30 cellular contexts compared by ENCODE assay signal in genomic region chr2:151979694-151980093, GRCh38.
"Had no signal": no experiment of that assay in that cellular context is flagged by ENCODE, and none has a peak within 500 bp of the region (broad histone marks: within the 10 kb centered on the region; RNA-seq: fewer than 3 reads in every experiment).

No MANE protein-coding gene starts in this region.

- H3K27ac ChIP-seq: epithelial cell of prostate, esophagus squamous epithelium, gastroesophageal sphincter, left lung, lower lobe of right lung, neutrophil, skin epidermis, thoracic aorta, vagina had no signal

- H3K9me3 ChIP-seq: esophagus squamous epithelium, gastroesophageal sphincter, left lung, lower lobe of right lung, mucosa of descending colon, neutrophil, thoracic aorta, vagina had no signal

- H3K4me3 Mint-ChIP-seq: activated B cell treated with CpG ODN at 0.5 μM for 24 hours; activated CD8-positive, alpha-beta T cell treated with anti-CD3 and anti-CD28 coated beads for 36 hours; activated naive CD4-positive, alpha-beta T cell treated with anti-CD3 and anti-CD28 coated beads, Interleukin-2, amount 50 U/mL, for 24 hours; activated naive CD8-positive, alpha-beta T cell treated with anti-CD3 and anti-CD28 coated beads, Interleukin-2, amount 50 U/mL, for 24 hours; activated T-cell treated with anti-CD3 and anti-CD28 coated beads, Interleukin-2, amount 50 U/mL, for 4 hours; activated T-helper 17 cell treated with anti-CD3 and anti-CD28 coated beads, Interleukin-2, amount 50 U/mL, for 72 hours; natural killer cell treated with Interleukin-12 subunit alpha and Interleukin-12 subunit beta and Interleukin-15 and Interleukin-18, amount 100 ng/mL, for 72 hours; stimulated activated effector memory CD8-positive, alpha-beta T cell treated with anti-CD3 and anti-CD28 coated beads, Interleukin-12 subunit alpha, Interleukin-12 subunit beta, amount 100 ng/mL, for 72 hours; stimulated activated naive CD8-positive, alpha-beta T cell treated with anti-CD3 and anti-CD28 coated beads, Interleukin-15, Interleukin-2, amounts not matched to agents 100 ng/mL and 50 ng/mL, for 24 hours; type B pancreatic cell had no signal

- H3K27ac Mint-ChIP-seq: activated B cell treated with CpG ODN at 0.5 μM for 24 hours; activated CD8-positive, alpha-beta T cell treated with anti-CD3 and anti-CD28 coated beads for 36 hours; activated naive CD4-positive, alpha-beta T cell treated with anti-CD3 and anti-CD28 coated beads, Interleukin-2, amount 50 U/mL, for 24 hours; activated naive CD8-positive, alpha-beta T cell treated with anti-CD3 and anti-CD28 coated beads, Interleukin-2, amount 50 U/mL, for 24 hours; activated T-helper 17 cell treated with anti-CD3 and anti-CD28 coated beads, Interleukin-2, amount 50 U/mL, for 72 hours; natural killer cell treated with Interleukin-12 subunit alpha and Interleukin-12 subunit beta and Interleukin-15 and Interleukin-18, amount 100 ng/mL, for 72 hours; stimulated activated effector memory CD8-positive, alpha-beta T cell treated with anti-CD3 and anti-CD28 coated beads, Interleukin-12 subunit alpha, Interleukin-12 subunit beta, amount 100 ng/mL, for 72 hours; stimulated activated naive CD8-positive, alpha-beta T cell treated with anti-CD3 and anti-CD28 coated beads, Interleukin-15, Interleukin-2, amounts not matched to agents 100 ng/mL and 50 ng/mL, for 24 hours; type B pancreatic cell had no signal

- H3K4me1 ChIP-seq: gastroesophageal sphincter, left lung, vagina had no signal

- H3K9me3 Mint-ChIP-seq: activated B cell treated with CpG ODN at 0.5 μM for 24 hours; activated CD8-positive, alpha-beta T cell treated with anti-CD3 and anti-CD28 coated beads for 36 hours; activated naive CD4-positive, alpha-beta T cell treated with anti-CD3 and anti-CD28 coated beads, Interleukin-2, amount 50 U/mL, for 24 hours; activated naive CD8-positive, alpha-beta T cell treated with anti-CD3 and anti-CD28 coated beads, Interleukin-2, amount 50 U/mL, for 24 hours; activated T-cell treated with anti-CD3 and anti-CD28 coated beads, Interleukin-2, amount 50 U/mL, for 4 hours; activated T-helper 17 cell treated with anti-CD3 and anti-CD28 coated beads, Interleukin-2, amount 50 U/mL, for 72 hours; natural killer cell treated with Interleukin-12 subunit alpha and Interleukin-12 subunit beta and Interleukin-15 and Interleukin-18, amount 100 ng/mL, for 72 hours; stimulated activated effector memory CD8-positive, alpha-beta T cell treated with anti-CD3 and anti-CD28 coated beads, Interleukin-12 subunit alpha, Interleukin-12 subunit beta, amount 100 ng/mL, for 72 hours had no signal

- H3K4me1 Mint-ChIP-seq: activated B cell treated with CpG ODN at 0.5 μM for 24 hours; activated naive CD4-positive, alpha-beta T cell treated with anti-CD3 and anti-CD28 coated beads, Interleukin-2, amount 50 U/mL, for 24 hours had no signal

- H3K27me3 ChIP-seq: esophagus squamous epithelium, gastroesophageal sphincter, left lung, neutrophil, vagina had no signal

- H3K36me3 Mint-ChIP-seq: natural killer cell treated with Interleukin-12 subunit alpha and Interleukin-12 subunit beta and Interleukin-15 and Interleukin-18, amount 100 ng/mL, for 72 hours; stimulated activated effector memory CD8-positive, alpha-beta T cell treated with anti-CD3 and anti-CD28 coated beads, Interleukin-12 subunit alpha, Interleukin-12 subunit beta, amount 100 ng/mL, for 72 hours; type B pancreatic cell had no signal

- ATAC-seq: activated CD8-positive, alpha-beta T cell treated with anti-CD3 and anti-CD28 coated beads for 36 hours; activated naive CD8-positive, alpha-beta T cell treated with anti-CD3 and anti-CD28 coated beads, Interleukin-2, amount 50 U/mL, for 24 hours; activated T-cell treated with anti-CD3 and anti-CD28 coated beads, Interleukin-2, amount 50 U/mL, for 4 hours; activated T-helper 17 cell treated with anti-CD3 and anti-CD28 coated beads, Interleukin-2, amount 50 U/mL, for 72 hours; gastroesophageal sphincter; left lung; lower lobe of right lung; mucosa of descending colon; natural killer cell treated with Interleukin-12 subunit alpha and Interleukin-12 subunit beta and Interleukin-15 and Interleukin-18, amount 100 ng/mL, for 72 hours; sciatic nerve; stimulated activated effector memory CD8-positive, alpha-beta T cell treated with anti-CD3 and anti-CD28 coated beads, Interleukin-12 subunit alpha, Interleukin-12 subunit beta, amount 100 ng/mL, for 72 hours had no signal

- H3K4me3 ChIP-seq: esophagus squamous epithelium, gastroesophageal sphincter, left lung, lower lobe of right lung, mucosa of descending colon, skin epidermis, thoracic aorta, vagina had no signal

- DNase-seq: activated B cell treated with CpG ODN at 0.5 μM for 24 hours; activated CD4-positive, alpha-beta T cell treated with anti-CD3 and anti-CD28 coated beads, Interleukin-2, amount 50 U/mL, for 1 hour; activated CD8-positive, alpha-beta T cell treated with anti-CD3 and anti-CD28 coated beads for 36 hours; activated naive CD8-positive, alpha-beta T cell treated with anti-CD3 and anti-CD28 coated beads, Interleukin-2, amount 50 U/mL, for 24 hours; activated T-cell treated with anti-CD3 and anti-CD28 coated beads, Interleukin-2, amount 50 U/mL, for 4 hours; amygdala; central memory CD4-positive, alpha-beta T cell; dermis blood vessel endothelial cell; effector CD4-positive, alpha-beta T cell; esophagus squamous epithelium; hippocampal formation; left lung; lower lobe of right lung; mucosa of descending colon; retina; stimulated activated CD4-positive, alpha-beta T cell treated with anti-CD3 and anti-CD28 coated beads, Interleukin-4, amount 100 ng/mL, for 24 hours; T-helper 2 cell had no signal

- H3K36me3 ChIP-seq: esophagus squamous epithelium, gastroesophageal sphincter, left lung, lower lobe of right lung, neutrophil, thoracic aorta, vagina had no signal
